ENCODE assay signal across 1 cellular context in genomic region chr16:57663917-57664661, GRCh38.
TF ChIP-seq lines count a peak whose summit lies in the region.

No MANE protein-coding gene starts in this region.

TF ChIP-seq in HepG2, 621 proteins besides CTCF, POLR2A, EP300 and RAD21:
- TF ChIP-seq ZNF160 (CRISPR knock-in tag; IDR thresholded peaks at IDR 0.05) (no peak), NFIC (IDR thresholded peaks at IDR 0.05; ENCODE audit: low read length) (no peak), STAG1 (CRISPR knock-in tag; IDR thresholded peaks at IDR 0.05) (peak; percentile 62), TEAD2 (CRISPR knock-in tag; IDR thresholded peaks at IDR 0.05) (no peak), TCF7 (IDR thresholded peaks at IDR 0.05; ENCODE audit: low read depth) (no peak), SMC3 (IDR thresholded peaks at IDR 0.05; ENCODE audit: low read length) (peak; percentile 12; the same call in 1 of the 2 replicates), ZNF333 (CRISPR knock-in tag; IDR thresholded peaks at IDR 0.05; ENCODE audit: borderline replicate concordance) (no peak), NPAS2 (CRISPR knock-in tag; IDR thresholded peaks at IDR 0.05; ENCODE audit: borderline replicate concordance) (no peak), ZNF710 (CRISPR knock-in tag; IDR thresholded peaks at IDR 0.05; ENCODE audit: borderline replicate concordance) (no peak), FOXP1 (IDR thresholded peaks at IDR 0.05) (no peak), FOXP1 (CRISPR knock-in tag; IDR thresholded peaks at IDR 0.05) (no peak)
